12 cellular contexts compared by ENCODE assay signal in genomic region chr5:160450164-160450932, GRCh38. TPM values are rescaled to one million over a fixed set of nuclear protein-coding genes. Genes with fewer than 3 reads are reported as not detected.
A peak's percentile ranks its signal among the peaks of the same experiment; 100 is the strongest.
DNase-seq lines count a peak whose midpoint lies in the region; ATAC-seq lines count a peak whose summit lies in the region.
"Had no signal": no experiment of that assay in that cellular context is flagged by ENCODE, and none has a peak within 500 bp of the region (broad histone marks: within the 10 kb centered on the region; RNA-seq: fewer than 3 reads in every experiment).

No MANE protein-coding gene starts in this region.

- no peaks in the 10 kb centered on the region for H3K36me3 Mint-ChIP-seq in CD4-positive, CD25-positive, alpha-beta regulatory T cell

- H3K27me3 ChIP-seq in CD4-positive, CD25-positive, alpha-beta regulatory T cell (ENCODE audit: control insufficient read depth, insufficient read depth, low read length), result no peaks in the 10 kb centered on the region
- H3K27me3 ChIP-seq: upper lobe of left lung had no signal

- peak overlapping the region; percentile 71 for H3K4me3 ChIP-seq in CD4-positive, CD25-positive, alpha-beta regulatory T cell (ENCODE audit: low read depth, low read length)
- H3K4me3 ChIP-seq: left ventricle myocardium inferior, upper lobe of left lung had no signal

- peak; percentile 31 to 59 for ATAC-seq in CD4-positive, CD25-positive, alpha-beta regulatory T cell (ENCODE audit: low read depth in 2 of 2)
- peak; percentile 54 for ATAC-seq in GM19324 (IDR thresholded peaks at IDR 0.05; ENCODE audit: low FRiP score, unreplicated experiment)
- ATAC-seq in HG02870 (IDR thresholded peaks at IDR 0.05; ENCODE audit: unreplicated experiment), result peak; percentile 71
- ATAC-seq in HG03565 (IDR thresholded peaks at IDR 0.05; ENCODE audit: unreplicated experiment), result peak; percentile 59
- no peak for ATAC-seq in HG02759 (IDR thresholded peaks at IDR 0.05; ENCODE audit: unreplicated experiment)

- no peaks in the 10 kb centered on the region for H3K9me3 ChIP-seq in CD4-positive, CD25-positive, alpha-beta regulatory T cell (ENCODE audit: control insufficient read depth in 2 of 2, low read length in 2 of 2)
- H3K9me3 ChIP-seq: upper lobe of left lung had no signal

- peak in 1 of 3 donors; percentile 68 for DNase-seq in CD4-positive, CD25-positive, alpha-beta regulatory T cell
- DNase-seq in G401 (ENCODE audit: low spot score) (no peak), retina (no peak)
- no peak for DNase-seq in activated naive CD4-positive, alpha-beta T cell treated with Interleukin-2 at 50 U/mL for 16 hours
- DNase-seq: DND-41, left ventricle myocardium inferior, NCI-H226, upper lobe of left lung had no signal

- H3K27me3 Mint-ChIP-seq in CD4-positive, CD25-positive, alpha-beta regulatory T cell, result no peaks in the 10 kb centered on the region

- H3K9me3 Mint-ChIP-seq in CD4-positive, CD25-positive, alpha-beta regulatory T cell, result peaks cover 0 to 4% (median 0%) of the 10 kb centered on the region in 7 donors

- H3K27ac ChIP-seq in CD4-positive, CD25-positive, alpha-beta regulatory T cell (ENCODE audit: insufficient read depth, low read length, poor library complexity, severe bottlenecking), result peak overlapping the region; percentile 36
- H3K27ac ChIP-seq: left ventricle myocardium inferior, upper lobe of left lung had no signal

- peak overlapping the region; percentile 72 to 88 (median 79) for H3K27ac Mint-ChIP-seq in CD4-positive, CD25-positive, alpha-beta regulatory T cell

- H3K4me3 Mint-ChIP-seq in CD4-positive, CD25-positive, alpha-beta regulatory T cell, result peak overlapping the region; percentile 36 to 74 (median 46)

- in situ Hi-C loops in G401 (cut with HindIII; ENCODE audit: low sequenced_read_pairs), result no loop called here

- peaks cover 18% of the 10 kb centered on the region for H3K4me1 ChIP-seq in CD4-positive, CD25-positive, alpha-beta regulatory T cell (ENCODE audit: control insufficient read depth, insufficient read depth, low read length, poor library complexity, severe bottlenecking)
- H3K4me1 ChIP-seq: left ventricle myocardium inferior, upper lobe of left lung had no signal

- H3K36me3 ChIP-seq in CD4-positive, CD25-positive, alpha-beta regulatory T cell (ENCODE audit: control insufficient read depth, insufficient read depth, low read length), result no peaks in the 10 kb centered on the region
- H3K36me3 ChIP-seq: left ventricle myocardium inferior, upper lobe of left lung had no signal

- peaks cover 25 to 54% (median 33%) of the 10 kb centered on the region in 4 donors for H3K4me1 Mint-ChIP-seq in CD4-positive, CD25-positive, alpha-beta regulatory T cell

RNA-seq across cellular contexts. Expression of gene PTTG1, which starts 28.7 kb away (rescaled TPM):
- 44.5 TPM for total RNA-seq in CD4-positive, CD25-positive, alpha-beta regulatory T cell
- polyA plus RNA-seq in CD4-positive, CD25-positive, alpha-beta regulatory T cell, result 100 to 1,000 TPM in 3 of 4 donors, 10 to 100 TPM in 1; 87.8 to 148 (median 108) TPM
- total RNA-seq in G401 (2014; rRNA removed; shearing (Covaris generic)), result 403 and 415 TPM in 2 replicates

RNA-seq across cellular contexts. Expression of gene SLU7, which starts 31.5 kb away (rescaled TPM):
- 106 TPM for total RNA-seq in CD4-positive, CD25-positive, alpha-beta regulatory T cell
- 100 to 1,000 TPM in 2 of 4 donors, 10 to 100 TPM in 2; 69.8 to 115 (median 93.3) TPM for polyA plus RNA-seq in CD4-positive, CD25-positive, alpha-beta regulatory T cell
- 42.8 and 59.6 TPM in 2 replicates for total RNA-seq in G401 (2014; rRNA removed; shearing (Covaris generic))

RNA-seq across cellular contexts. Expression of gene FAM200C, which starts 50.5 kb away (rescaled TPM):
- not detected for total RNA-seq in CD4-positive, CD25-positive, alpha-beta regulatory T cell
- polyA plus RNA-seq in CD4-positive, CD25-positive, alpha-beta regulatory T cell, result under 1 TPM; 0.17 to 0.37 (median 0.35) TPM
- total RNA-seq in G401 (2014; rRNA removed; shearing (Covaris generic)), result 4.9 and 5.2 TPM in 2 replicates
